Comparison of ENCODE assay signal across 27 cellular contexts in the genomic region with DNA sequence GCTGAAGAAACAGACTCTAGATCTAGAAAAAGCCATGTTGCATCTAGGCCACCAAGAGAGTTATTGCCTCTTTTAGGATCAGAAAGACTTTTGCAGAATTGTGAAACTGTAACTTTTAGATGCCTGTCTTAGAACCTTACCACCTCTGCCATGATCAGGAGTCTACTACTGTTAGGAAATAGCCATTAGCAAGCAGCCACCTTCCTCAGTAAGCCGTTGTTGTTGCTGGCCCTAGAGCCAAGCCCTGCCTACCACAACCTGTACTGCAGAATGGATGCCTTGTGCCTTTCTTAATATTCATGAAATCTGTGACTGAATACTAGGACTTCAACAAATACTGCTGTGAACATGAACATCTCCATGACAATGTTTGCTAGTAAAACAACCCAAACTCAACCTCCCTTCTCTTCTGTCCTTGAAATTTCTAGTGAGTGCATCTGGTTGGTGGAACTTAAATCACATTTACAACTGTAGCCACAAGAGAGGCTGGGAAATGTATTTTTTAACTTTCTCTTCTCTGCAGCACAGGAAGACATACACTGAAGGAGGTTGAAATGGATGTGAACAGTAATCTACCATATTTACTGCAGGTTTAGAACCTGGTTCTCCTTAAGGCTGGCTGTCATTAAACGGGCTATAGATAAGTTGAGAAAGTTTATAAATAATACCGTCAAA. TPM values are rescaled to one million over a fixed set of nuclear protein-coding genes. Genes with fewer than 3 reads are reported as not detected.
DNase-seq lines count a peak whose midpoint lies in the region; ATAC-seq, FAIRE-seq and TF ChIP-seq lines count a peak whose summit lies in the region.
"Had no signal": no experiment of that assay in that cellular context is flagged by ENCODE, and none has a peak within 500 bp of the region (broad histone marks: within the 10 kb centered on the region; RNA-seq: fewer than 3 reads in every experiment).

No MANE protein-coding gene starts in this region.

- POLR2A ChIA-PET in activated CD8-positive, alpha-beta T cell treated with anti-CD3 and anti-CD28 coated beads for 36 hours (lab: Charles Lee) = interaction anchor here (1.0 kb wide), 1 partner anchor 20 kb away, joined by 4 read pairs; no protein-coding TSS in a partner anchor
- POLR2A ChIA-PET in naive thymus-derived CD8-positive, alpha-beta T cell (lab: Charles Lee) = interaction anchor here (0.7 to 1.0 kb wide), 2 partner anchors 20 to 65 kb away, joined by 3 to 4 read pairs; partner anchors contain the start of gene RASA2

- peaks cover 50% of the 10 kb centered on the region for H3K4me1 Mint-ChIP-seq in activated T-cell treated with anti-CD3 and anti-CD28 coated beads, Interleukin-2, amount 50 U/mL, for 72 hours (ENCODE audit: low read depth)
- H3K4me1 Mint-ChIP-seq in activated CD8-positive, alpha-beta T cell treated with anti-CD3 and anti-CD28 coated beads for 36 hours (ENCODE audit: low read depth) = peaks cover 46% of the 10 kb centered on the region
- peaks cover 29 to 54% (median 48%) of the 10 kb centered on the region in 4 donors for H3K4me1 Mint-ChIP-seq in naive thymus-derived CD8-positive, alpha-beta T cell

- peak in 1 of 2 donors; percentile 17 for ATAC-seq in activated T-cell treated with anti-CD3 and anti-CD28 coated beads, Interleukin-2, amount 50 U/mL, for 72 hours (replicated peaks in 1 of 2)
- ATAC-seq in activated CD8-positive, alpha-beta T cell treated with anti-CD3 and anti-CD28 coated beads for 36 hours = peak; percentile 60
- peak; percentile 49 to 82 for ATAC-seq in naive thymus-derived CD8-positive, alpha-beta T cell
- ATAC-seq in omental fat pad (ENCODE audit: low FRiP score) = no peak
- no peak for ATAC-seq in HG03521 (IDR thresholded peaks at IDR 0.05; ENCODE audit: unreplicated experiment)
- no peak for ATAC-seq in GM19463 (IDR thresholded peaks at IDR 0.05; ENCODE audit: unreplicated experiment)
- ATAC-seq: sciatic nerve, SK-N-SH treated with all-trans-retinoic acid at 6 μM for 48 hours had no signal

- no peaks in the 10 kb centered on the region for H3K27me3 Mint-ChIP-seq in activated T-cell treated with anti-CD3 and anti-CD28 coated beads, Interleukin-2, amount 50 U/mL, for 72 hours (ENCODE audit: low read depth)
- no peaks in the 10 kb centered on the region for H3K27me3 Mint-ChIP-seq in activated CD8-positive, alpha-beta T cell treated with anti-CD3 and anti-CD28 coated beads for 36 hours
- no peaks in the 10 kb centered on the region for H3K27me3 Mint-ChIP-seq in naive thymus-derived CD8-positive, alpha-beta T cell
- H3K27me3 Mint-ChIP-seq: activated B cell treated with CpG ODN at 0.5 μM for 24 hours had no signal

- no peak for DNase-seq in activated T-cell treated with anti-CD3 and anti-CD28 coated beads, Interleukin-2, amount 50 U/mL, for 72 hours
- DNase-seq in activated T-cell treated with anti-CD3 and anti-CD28 coated beads for 4 hours (no peak), H54 (ENCODE audit: insufficient read length, low spot score) (no peak), omental fat pad (ENCODE audit: low spot score) (no peak)
- no peak for DNase-seq in activated CD8-positive, alpha-beta T cell treated with anti-CD3 and anti-CD28 coated beads for 36 hours
- peak in 1 of 10 donors; percentile 34 for DNase-seq in naive thymus-derived CD8-positive, alpha-beta T cell
- DNase-seq: activated B cell treated with CpG ODN at 0.5 μM for 24 hours; C1 segment of cervical spinal cord; colonic mucosa; effector memory CD4-positive, alpha-beta T cell; foreskin melanocyte; hypothalamus; left ventricle myocardium inferior; midbrain; NCI-H2081; NCI-H345; NCI-H774; OCI-M1; posterior cingulate gyrus; T1000; trophoblast cell had no signal

- peak overlapping the region; percentile 12 to 49 for H3K4me3 Mint-ChIP-seq in activated T-cell treated with anti-CD3 and anti-CD28 coated beads, Interleukin-2, amount 50 U/mL, for 72 hours
- H3K4me3 Mint-ChIP-seq in activated CD8-positive, alpha-beta T cell treated with anti-CD3 and anti-CD28 coated beads for 36 hours = no peak overlapping the region
- peak overlapping the region in 9 of 10 donors; percentile 4 to 69 (median 48) for H3K4me3 Mint-ChIP-seq in naive thymus-derived CD8-positive, alpha-beta T cell
- H3K4me3 Mint-ChIP-seq: activated B cell treated with CpG ODN at 0.5 μM for 24 hours had no signal

- H3K27ac Mint-ChIP-seq in activated T-cell treated with anti-CD3 and anti-CD28 coated beads, Interleukin-2, amount 50 U/mL, for 72 hours = no peak overlapping the region
- peak overlapping the region; percentile 46 for H3K27ac Mint-ChIP-seq in activated CD8-positive, alpha-beta T cell treated with anti-CD3 and anti-CD28 coated beads for 36 hours
- H3K27ac Mint-ChIP-seq in naive thymus-derived CD8-positive, alpha-beta T cell = peak overlapping the region; percentile 55 to 95 (median 88)
- H3K27ac Mint-ChIP-seq: activated B cell treated with CpG ODN at 0.5 μM for 24 hours had no signal

- H3K36me3 Mint-ChIP-seq in activated T-cell treated with anti-CD3 and anti-CD28 coated beads, Interleukin-2, amount 50 U/mL, for 72 hours (ENCODE audit: insufficient read depth in 2 of 2) = peaks cover 12 to 25% of the 10 kb centered on the region in 2 donors
- peaks cover 41% of the 10 kb centered on the region for H3K36me3 Mint-ChIP-seq in activated CD8-positive, alpha-beta T cell treated with anti-CD3 and anti-CD28 coated beads for 36 hours (ENCODE audit: low read depth)
- H3K36me3 Mint-ChIP-seq in naive thymus-derived CD8-positive, alpha-beta T cell = peaks cover 18 to 29% (median 18%) of the 10 kb centered on the region in 3 donors

- FAIRE-seq in H54 (lab: Jason Lieb, UNC) = peak; percentile 50
- FAIRE-seq: bronchial epithelial cell, islet of Langerhans had no signal

- TF ChIP-seq CTCF in activated CD8-positive, alpha-beta T cell treated with anti-CD3 and anti-CD28 coated beads for 36 hours (IDR thresholded peaks at IDR 0.05) = no peak
- no peak for TF ChIP-seq CTCF in omental fat pad (IDR thresholded peaks at IDR 0.05)

- TF ChIP-seq POLR2A in H54 (IDR thresholded peaks at IDR 0.05; ENCODE audit: low read depth, low read length) = no peak

- intact Hi-C loops in activated CD8-positive, alpha-beta T cell treated with anti-CD3 and anti-CD28 coated beads for 36 hours (cut with micrococcal nuclease) = no loop called here

- CTCF ChIA-PET in activated CD8-positive, alpha-beta T cell treated with anti-CD3 and anti-CD28 coated beads for 36 hours (lab: Charles Lee) = interaction anchor here (1.9 kb wide), 1 partner anchor 8 kb away, joined by 7 read pairs; no protein-coding TSS in a partner anchor

- peaks cover 0 to 10% of the 10 kb centered on the region in 2 donors for H3K9me3 Mint-ChIP-seq in activated T-cell treated with anti-CD3 and anti-CD28 coated beads, Interleukin-2, amount 50 U/mL, for 72 hours
- peaks cover 5% of the 10 kb centered on the region for H3K9me3 Mint-ChIP-seq in activated CD8-positive, alpha-beta T cell treated with anti-CD3 and anti-CD28 coated beads for 36 hours
- peaks cover 0 to 11% (median 0%) of the 10 kb centered on the region in 9 donors for H3K9me3 Mint-ChIP-seq in naive thymus-derived CD8-positive, alpha-beta T cell
- H3K9me3 Mint-ChIP-seq: activated B cell treated with CpG ODN at 0.5 μM for 24 hours had no signal

RNA-seq across cellular contexts. Expression of gene RASA2, which starts 20.7 kb away (rescaled TPM):
- total RNA-seq in activated T-cell treated with anti-CD3 and anti-CD28 coated beads, Interleukin-2, amount 50 U/mL, for 72 hours = 10 to 100 TPM; 34.4 to 37.3 TPM
- 10 to 100 TPM; 35.4 to 41.5 TPM for total RNA-seq in activated CD8-positive, alpha-beta T cell treated with anti-CD3 and anti-CD28 coated beads for 36 hours
- total RNA-seq in naive thymus-derived CD8-positive, alpha-beta T cell = 100 to 1,000 TPM; 112 to 124 TPM
- 10 to 100 TPM; 55.0 to 66.8 (median 57.9) TPM for polyA plus RNA-seq in naive thymus-derived CD8-positive, alpha-beta T cell
- total RNA-seq in omental fat pad = 10 to 100 TPM; 16.4 to 19.8 (median 18.0) TPM

Comparison
In these comparisons a context has a peak if more than half of its experiments do, and no peak if none do; other contexts are left out.
1. ATAC-seq: peak in activated CD8-positive, alpha-beta T cell treated with anti-CD3 and anti-CD28 coated beads for 36 hours (single experiment) and naive thymus-derived CD8-positive, alpha-beta T cell (2 of 2); none in omental fat pad (single experiment), HG03521 (single experiment) and GM19463 (single experiment).